20 cellular contexts compared by ENCODE assay signal in genomic region chr21:33751120-33751519, GRCh38.
DNase-seq lines count a peak whose midpoint lies in the region; ATAC-seq and TF ChIP-seq lines count a peak whose summit lies in the region.
"Had no signal": no experiment of that assay in that cellular context is flagged by ENCODE, and none has a peak within 500 bp of the region (broad histone marks: within the 10 kb centered on the region; RNA-seq: fewer than 3 reads in every experiment).

No MANE protein-coding gene starts in this region.

- H2BK120ac ChIP-seq in mesenchymal stem cell (ENCODE audit: low read depth, low read length) = no peak overlapping the region

- no peak overlapping the region for H3K27ac Mint-ChIP-seq in CD14-positive monocyte
- H3K27ac Mint-ChIP-seq: IgD-negative memory B cell; immature natural killer cell; stimulated activated naive CD8-positive, alpha-beta T cell treated with anti-CD3 and anti-CD28 coated beads, Interleukin-15, amount 100 ng/mL, for 72 hours; T-helper 2 cell treated with Interferon-gamma antibody and Interleukin-4, amounts not matched to agents 5 μg/mL and 100 μg/mL, for 36 hours had no signal

- peaks cover 10 to 24% of the 10 kb centered on the region in 2 experiments for H3K36me3 ChIP-seq in mesenchymal stem cell (ENCODE audit: control insufficient read depth in 1 of 2, insufficient read depth in 2 of 2, low read depth in 1 of 2, low read length in 2 of 2)

- H3K9ac ChIP-seq in mesenchymal stem cell (ENCODE audit: low read length) = peak overlapping the region; percentile 61

- no peak overlapping the region for H2AK5ac ChIP-seq in mesenchymal stem cell (ENCODE audit: low read length, severe bottlenecking)

- no peak overlapping the region for H4K91ac ChIP-seq in mesenchymal stem cell (ENCODE audit: low read length)

- H3K18ac ChIP-seq in mesenchymal stem cell (ENCODE audit: low read depth in 1 of 2, low read length in 2 of 2) = no peak overlapping the region

- H3K4me1 Mint-ChIP-seq in CD14-positive monocyte = no peaks in the 10 kb centered on the region
- H3K4me1 Mint-ChIP-seq: IgD-negative memory B cell; immature natural killer cell; neural crest cell; stimulated activated naive CD8-positive, alpha-beta T cell treated with anti-CD3 and anti-CD28 coated beads, Interleukin-15, amount 100 ng/mL, for 72 hours had no signal

- H2BK5ac ChIP-seq in mesenchymal stem cell (ENCODE audit: low read depth, low read length, poor library complexity, severe bottlenecking) = no peak overlapping the region

- WGBS in mesenchymal stem cell = 93% methylated on average over 1 of the region's 1 CpG

- H3K23ac ChIP-seq in mesenchymal stem cell (ENCODE audit: low read length in 2 of 2) = no peak overlapping the region

- no peak overlapping the region for H3K4me2 ChIP-seq in mesenchymal stem cell (ENCODE audit: low read length, poor library complexity, severe bottlenecking)

- no peak overlapping the region for H3K4me3 ChIP-seq in AG10803 (ENCODE audit: low read length)
- H3K4me3 ChIP-seq in mesenchymal stem cell (ENCODE audit: insufficient read depth in 1 of 2, low read depth in 1 of 2, low read length in 2 of 2) = no peak overlapping the region
- H3K4me3 ChIP-seq: SJSA1 had no signal

- peaks cover 1 to 5% (median 2%) of the 10 kb centered on the region in 3 donors for H3K27me3 Mint-ChIP-seq in CD14-positive monocyte (ENCODE audit: low read depth in 3 of 3)
- H3K27me3 Mint-ChIP-seq: stimulated activated naive CD8-positive, alpha-beta T cell treated with anti-CD3 and anti-CD28 coated beads, Interleukin-15, amount 100 ng/mL, for 72 hours had no signal

- CTCF ChIA-PET in GM10248 (lab: Yijun Ruan, JAX) = interaction anchor here (1.3 kb wide), 1 partner anchor 58 kb away, joined by 3 read pairs; no protein-coding TSS in a partner anchor

- TF ChIP-seq POLR2A in erythroblast (IDR thresholded peaks at IDR 0.05; ENCODE audit: low read length) = no peak

- no peaks in the 10 kb centered on the region for H3K27me3 ChIP-seq in mesenchymal stem cell (ENCODE audit: control insufficient read depth in 1 of 2, insufficient read depth in 1 of 2, low read length in 2 of 2)
- H3K27me3 ChIP-seq: SJSA1 had no signal

- no peak overlapping the region for H4K8ac ChIP-seq in mesenchymal stem cell (ENCODE audit: low read length)

- DNase-seq in AG10803 (ENCODE audit: low read depth) = peak; percentile 54
- DNase-seq in RPMI7951 (ENCODE audit: low read depth) = peak; percentile 54
- DNase-seq in erythroblast (lab: John Stamatoyannopoulos, UW) = peak; percentile 71 to 81
- DNase-seq in mesenchymal stem cell = peak; percentile 9
- no peak for DNase-seq in GM10248 (ENCODE audit: extremely low spot score)
- no peak for DNase-seq in mesenteric fat pad (ENCODE audit: low spot score)
- no peak for DNase-seq in CD14-positive monocyte (ENCODE audit: low spot score)
- DNase-seq: activated CD4-positive, alpha-beta T cell treated with anti-CD3 and anti-CD28 coated beads for 1 hour; activated effector memory CD4-positive, alpha-beta T cell treated with anti-CD3 and anti-CD28 coated beads, Interleukin-2, amount 50 U/mL, for 16 hours; immature natural killer cell; NCI-H1092 treated with DMSO at 0.1 percent for 48 hours; NCI-H2107; retina; stimulated activated naive CD8-positive, alpha-beta T cell treated with anti-CD3 and anti-CD28 coated beads, Interleukin-15, amount 100 ng/mL, for 72 hours had no signal

- H2BK15ac ChIP-seq in mesenchymal stem cell (ENCODE audit: low read depth, poor library complexity, severe bottlenecking) = no peak overlapping the region

- H3K4me3 Mint-ChIP-seq in CD14-positive monocyte = no peak overlapping the region
- H3K4me3 Mint-ChIP-seq: IgD-negative memory B cell; immature natural killer cell; neural crest cell; stimulated activated naive CD8-positive, alpha-beta T cell treated with anti-CD3 and anti-CD28 coated beads, Interleukin-15, amount 100 ng/mL, for 72 hours; T-helper 2 cell treated with Interferon-gamma antibody and Interleukin-4, amounts not matched to agents 5 μg/mL and 100 μg/mL, for 36 hours had no signal

- TF ChIP-seq CTCF in AG10803 (conservative IDR thresholded peaks at IDR 0.05; ENCODE audit: low read length) (no peak), GM10248 (IDR thresholded peaks at IDR 0.05; ENCODE audit: control extremely low read depth, extremely low read depth, low read depth, missing control alignments) (no peak), CD14-positive monocyte (IDR thresholded peaks at IDR 0.05) (no peak)

- peaks cover 12 to 26% of the 10 kb centered on the region in 2 donors for H3K36me3 Mint-ChIP-seq in CD14-positive monocyte
- H3K36me3 Mint-ChIP-seq: IgD-negative memory B cell had no signal

- H3K27ac ChIP-seq in mesenchymal stem cell (ENCODE audit: low read length, poor library complexity, severe bottlenecking) = no peak overlapping the region
- H3K27ac ChIP-seq: epithelial cell of prostate, SJSA1 had no signal

- peaks cover 17% of the 10 kb centered on the region for H3K79me1 ChIP-seq in mesenchymal stem cell (replicated peaks; ENCODE audit: low read length, poor library complexity, severe bottlenecking)

- H3K4me1 ChIP-seq in mesenchymal stem cell (ENCODE audit: control insufficient read depth, insufficient read depth, low read depth, low read length) = no peaks in the 10 kb centered on the region
- H3K4me1 ChIP-seq: SJSA1 had no signal

- intact Hi-C loops in CD14-positive monocyte (cut with micrococcal nuclease) = no loop called here

- no peak overlapping the region for H3K14ac ChIP-seq in mesenchymal stem cell (ENCODE audit: low read length in 2 of 2)

- H3K9me3 ChIP-seq in mesenchymal stem cell (ENCODE audit: control insufficient read depth, low read length) = peaks cover 20% of the 10 kb centered on the region

- ATAC-seq in HG02840 (IDR thresholded peaks at IDR 0.05; ENCODE audit: low FRiP score, unreplicated experiment) = no peak
- ATAC-seq: stimulated activated naive CD8-positive, alpha-beta T cell treated with anti-CD3 and anti-CD28 coated beads, Interleukin-15, amount 100 ng/mL, for 72 hours had no signal

- peaks cover 14 to 22% (median 16%) of the 10 kb centered on the region in 7 donors for H3K9me3 Mint-ChIP-seq in CD14-positive monocyte

- POLR2A ChIA-PET in GM10248 (lab: Yijun Ruan, JAX) = no interaction called here

- H2BK12ac ChIP-seq in mesenchymal stem cell (ENCODE audit: low read length in 2 of 2) = no peak overlapping the region

- H3K4ac ChIP-seq in mesenchymal stem cell (ENCODE audit: low read depth in 1 of 2, low read length in 2 of 2) = no peak overlapping the region

- no peak overlapping the region for H2AFZ ChIP-seq in mesenchymal stem cell (ENCODE audit: low read depth, low read length)

Comparison
In these comparisons a context has a peak if more than half of its experiments do, and no peak if none do; other contexts are left out.
1. DNase-seq: peak in AG10803 (single experiment), RPMI7951 (single experiment), erythroblast (2 of 2) and mesenchymal stem cell (single experiment); none in GM10248 (single experiment), mesenteric fat pad (single experiment) and CD14-positive monocyte (single experiment).